Comparison of ENCODE assay signal across 16 cellular contexts in genomic region chr17:78138204-78139060, GRCh38. TPM values are rescaled to one million over a fixed set of nuclear protein-coding genes. Genes with fewer than 3 reads are reported as not detected.
DNase-seq lines count a peak whose midpoint lies in the region; ATAC-seq and TF ChIP-seq lines count a peak whose summit lies in the region.
"Had no signal": no experiment of that assay in that cellular context is flagged by ENCODE, and none has a peak within 500 bp of the region (broad histone marks: within the 10 kb centered on the region; RNA-seq: fewer than 3 reads in every experiment).

No MANE protein-coding gene starts in this region.

- peaks cover 3% of the 10 kb centered on the region for H3F3A ChIP-seq in PC-3 (ENCODE audit: low read length, unreplicated experiment)

- H3K4me1 ChIP-seq in prostate gland (replicated peaks) (no peaks in the 10 kb centered on the region), PC-3 (ENCODE audit: insufficient read depth, low read length) (peaks cover 28% of the 10 kb centered on the region)

- H3K9me3 Mint-ChIP-seq in CD4-positive, alpha-beta T cell, result no peaks in the 10 kb centered on the region
- H3K9me3 Mint-ChIP-seq in T-cell, result no peaks in the 10 kb centered on the region

- H2AFZ ChIP-seq in PC-3 (ENCODE audit: low read length), result no peak overlapping the region

- intact Hi-C loops in CD4-positive, alpha-beta T cell (cut with DNase I, micrococcal nuclease), result loop anchor here in 1 of 2 experiments (10.0 kb wide), 1 partner anchor 694 kb away; no protein-coding TSS in a partner anchor
- intact Hi-C loops in prostate gland (cut with DNase I) (no loop called here), PC-3 (cut with micrococcal nuclease) (no loop called here)

- TF ChIP-seq POLR2A in prostate gland (IDR thresholded peaks at IDR 0.05), result no peak

- no peaks in the 10 kb centered on the region for H3K79me2 ChIP-seq in PC-3 (ENCODE audit: low read length)

- H3K4me3 ChIP-seq in prostate gland (no peak overlapping the region), PC-3 (ENCODE audit: low read length) (no peak overlapping the region)
- H3K4me3 ChIP-seq: mucosa of descending colon, thyroid gland had no signal

- no peaks in the 10 kb centered on the region for H3K9me2 ChIP-seq in PC-3 (replicated peaks; ENCODE audit: low read length)

- TF ChIP-seq CTCF in 22Rv1 (IDR thresholded peaks at IDR 0.05) (peak; percentile 2; the same call in 1 of the 2 replicates), prostate gland (IDR thresholded peaks at IDR 0.05) (no peak), PC-3 (conservative IDR thresholded peaks at IDR 0.05; ENCODE audit: low read depth, low read length) (no peak)
- TF ChIP-seq CTCF in CD4-positive, alpha-beta T cell (IDR thresholded peaks at IDR 0.05), result no peak

- peak overlapping the region; percentile 81 for H3K27ac Mint-ChIP-seq in CD4-positive, alpha-beta T cell
- peak overlapping the region; percentile 64 to 93 for H3K27ac Mint-ChIP-seq in T-cell
- H3K27ac Mint-ChIP-seq: progenitor cell of endocrine pancreas had no signal

- H3K27me3 ChIP-seq in CD4-positive, alpha-beta T cell (ENCODE audit: control insufficient read depth, insufficient read depth, low read length), result no peaks in the 10 kb centered on the region
- H3K27me3 ChIP-seq in prostate gland (replicated peaks; ENCODE audit: insufficient read depth) (no peaks in the 10 kb centered on the region), PC-3 (ENCODE audit: low read length) (no peaks in the 10 kb centered on the region)
- H3K27me3 ChIP-seq: thyroid gland had no signal

- H3K36me3 ChIP-seq in prostate gland (no peaks in the 10 kb centered on the region), PC-3 (ENCODE audit: low read depth, low read length) (no peaks in the 10 kb centered on the region)
- H3K36me3 ChIP-seq: thyroid gland had no signal

- CTCF ChIA-PET in CD4-positive, alpha-beta T cell (lab: Charles Lee), result interaction anchor here (0.6 to 7.4 kb wide), 8 partner anchors 11 to 255 kb away, joined by 3 to 49 read pairs (median 4); no protein-coding TSS in a partner anchor
- CTCF ChIA-PET in T-cell (lab: Charles Lee) (no interaction called here), PC-3 (lab: Charles Lee) (no interaction called here)

- DNase-seq in CD4-positive, alpha-beta T cell, result no peak
- DNase-seq in T-cell, result no peak
- peak; percentile 44 for DNase-seq in left lobe of liver (ENCODE audit: low spot score)
- no peak for DNase-seq in NCI-H2029 (lab: John Stamatoyannopoulos, UW)
- no peak for DNase-seq in DMS 273 (lab: John Stamatoyannopoulos, UW; ENCODE audit: unreplicated experiment)
- DNase-seq in prostate gland (ENCODE audit: low spot score), result no peak
- no peak for DNase-seq in PC-3
- DNase-seq: NCI-H1694 treated with DMSO at 0.1 percent for 48 hours, NCI-H524 treated with DMSO at 0.1 percent for 48 hours, RPMI8226, thyroid gland had no signal

- no peaks in the 10 kb centered on the region for H4K20me1 ChIP-seq in PC-3 (ENCODE audit: low read length)

- POLR2A ChIA-PET in CD4-positive, alpha-beta T cell (lab: Charles Lee), result interaction anchor here (0.6 to 16.9 kb wide), 5 partner anchors 13 to 46 kb away, joined by 3 to 766 read pairs (median 32); partner anchors contain the start of genes TMC6 and TMC8
- POLR2A ChIA-PET in T-cell (lab: Charles Lee), result interaction anchor here (0.5 to 0.6 kb wide), 2 partner anchors 10 to 1706 kb away, joined by 4 to 9 read pairs; no protein-coding TSS in a partner anchor
- POLR2A ChIA-PET in PC-3 (lab: Charles Lee; ENCODE audit: unreplicated experiment), result interaction anchor here (0.6 kb wide), 1 partner anchor 77 kb away, joined by 5 read pairs; no protein-coding TSS in a partner anchor

- H3K27ac ChIP-seq in 22Rv1, result no peak overlapping the region
- peak overlapping the region; percentile 47 for H3K27ac ChIP-seq in CD4-positive, alpha-beta T cell (ENCODE audit: low read depth, low read length)
- no peak overlapping the region for H3K27ac ChIP-seq in prostate gland
- H3K27ac ChIP-seq in PC-3 (ENCODE audit: low read length), result no peak overlapping the region
- H3K27ac ChIP-seq: epithelial cell of prostate, thyroid gland had no signal

- H3K9ac ChIP-seq in PC-3 (ENCODE audit: low read length), result no peak overlapping the region

- H3K36me3 Mint-ChIP-seq in CD4-positive, alpha-beta T cell (ENCODE audit: low read depth), result peaks cover 82% of the 10 kb centered on the region
- H3K36me3 Mint-ChIP-seq in T-cell, result peaks cover 30% of the 10 kb centered on the region

- H3K27me3 Mint-ChIP-seq in CD4-positive, alpha-beta T cell, result no peaks in the 10 kb centered on the region
- H3K27me3 Mint-ChIP-seq in T-cell, result no peaks in the 10 kb centered on the region

- ATAC-seq in CD4-positive, alpha-beta T cell (ENCODE audit: poor library complexity), result no peak
- no peak for ATAC-seq in T-cell (replicated peaks in 1 of 4)
- no peak for ATAC-seq in left lobe of liver
- ATAC-seq in PC-3, result no peak
- ATAC-seq: mucosa of descending colon had no signal

- peak overlapping the region; percentile 42 for H3K4me3 Mint-ChIP-seq in CD4-positive, alpha-beta T cell
- H3K4me3 Mint-ChIP-seq in T-cell, result peak overlapping the region in 1 of 3 donors; percentile 99

- peaks cover 84% of the 10 kb centered on the region for H3K4me1 Mint-ChIP-seq in CD4-positive, alpha-beta T cell (ENCODE audit: low read depth)
- H3K4me1 Mint-ChIP-seq in T-cell, result peaks cover 81 to 88% (median 88%) of the 10 kb centered on the region in 3 donors

- H3K4me2 ChIP-seq in PC-3 (ENCODE audit: low read length), result no peak overlapping the region

- 90% methylated on average over 17 of the region's 17 CpGs for WGBS in prostate gland

- no TSS peak for BruUV-seq in PC-3 (replicated peaks; lab: Mats Ljungman, UMichigan)

- H3K9me3 ChIP-seq in CD4-positive, alpha-beta T cell (ENCODE audit: control insufficient read depth, low read length), result no peaks in the 10 kb centered on the region
- H3K9me3 ChIP-seq in prostate gland (no peaks in the 10 kb centered on the region), PC-3 (ENCODE audit: low read length) (no peaks in the 10 kb centered on the region)
- H3K9me3 ChIP-seq: mucosa of descending colon, thyroid gland had no signal

RNA-seq across cellular contexts. Expression of gene C17orf99, which starts 7.8 kb away (rescaled TPM):
- total RNA-seq in CD4-positive, alpha-beta T cell, result not detected
- total RNA-seq in T-cell (under 1 TPM in 1 of 5 donors, not detected in 4; 0.73 TPM), left lobe of liver (not detected), prostate gland (not detected), PC-3 (2014; rRNA removed) (3.2 TPM in 1 of 2 replicates, not detected in the other)
- total RNA-seq: G401, mucosa of descending colon, progenitor cell of endocrine pancreas, thyroid gland had no signal

RNA-seq across cellular contexts. Expression of gene TMC8, which starts 7.9 kb away (rescaled TPM):
- 100 to 1,000 TPM; 567 to 577 TPM for total RNA-seq in CD4-positive, alpha-beta T cell
- total RNA-seq in T-cell, result 100 to 1,000 TPM; 301 to 631 (median 431) TPM
- 3.9 TPM for total RNA-seq in left lobe of liver
- total RNA-seq in prostate gland, result 1 to 10 TPM; 1.2 to 3.3 TPM
- 4.6 and 5.3 TPM in 2 replicates for total RNA-seq in PC-3 (2014; rRNA removed)

RNA-seq across cellular contexts. Expression of gene TMC6, which starts 9.9 kb away (rescaled TPM):
- total RNA-seq in CD4-positive, alpha-beta T cell, result 100 to 1,000 TPM; 645 to 659 TPM
- 100 to 1,000 TPM; 616 to 847 (median 698) TPM for total RNA-seq in T-cell
- 14.6 TPM for total RNA-seq in left lobe of liver
- 10 to 100 TPM; 36.1 to 65.2 TPM for total RNA-seq in prostate gland
- total RNA-seq in PC-3 (2014; rRNA removed), result 97.3 and 138 TPM in 2 replicates

RNA-seq across cellular contexts. Expression of gene SYNGR2, which starts 29.9 kb away (rescaled TPM):
- 10 to 100 TPM; 34.9 to 41.3 TPM for total RNA-seq in CD4-positive, alpha-beta T cell
- 10 to 100 TPM; 56.0 to 86.3 (median 74.6) TPM for total RNA-seq in T-cell
- total RNA-seq in left lobe of liver, result 44.1 TPM
- total RNA-seq in prostate gland, result 100 to 1,000 TPM; 133 to 284 TPM
- total RNA-seq in PC-3 (2014; rRNA removed), result 213 and 220 TPM in 2 replicates

RNA-seq across cellular contexts. Expression of gene TK1, which starts 48.4 kb away (rescaled TPM):
- total RNA-seq in CD4-positive, alpha-beta T cell, result under 1 TPM; 0.78 to 0.88 TPM
- total RNA-seq in T-cell, result 1 to 10 TPM; 1.6 to 3.3 (median 2.2) TPM
- total RNA-seq in left lobe of liver, result 2.6 TPM
- 10 to 100 TPM; 10.8 to 11.2 TPM for total RNA-seq in prostate gland
- total RNA-seq in PC-3 (2014; rRNA removed), result 340 and 430 TPM in 2 replicates

Comparison
In these comparisons a context has a peak if more than half of its experiments do, and no peak if none do; other contexts are left out.
1. RNA of gene TMC8, which starts 7.9 kb away (total RNA-seq): 567 to 577 TPM in CD4-positive, alpha-beta T cell and 301 to 631 TPM in T-cell; 4.6 to 5.3 TPM in PC-3, 3.9 TPM in left lobe of liver (single experiment) and 1.2 to 3.3 TPM in prostate gland; every median in the first group is over 10 times any median in the second.